ENCODE assay signal across 10 cellular contexts in genomic region chr17:77107506-77108433, GRCh38. TPM values are rescaled to one million over a fixed set of nuclear protein-coding genes. Genes with fewer than 3 reads are reported as not detected.
A peak's percentile ranks its signal among the peaks of the same experiment; 100 is the strongest.
DNase-seq lines count a peak whose midpoint lies in the region; ATAC-seq and FAIRE-seq lines count a peak whose summit lies in the region.
"Had no signal": no experiment of that assay in that cellular context is flagged by ENCODE, and none has a peak within 500 bp of the region (broad histone marks: within the 10 kb centered on the region; RNA-seq: fewer than 3 reads in every experiment).

No MANE protein-coding gene starts in this region.

- H3K27me3 ChIP-seq in small intestine (ENCODE audit: control insufficient read depth in 2 of 2, insufficient read depth in 2 of 2, low read length in 2 of 2): no peaks in the 10 kb centered on the region

- no peak overlapping the region for H3K4me3 ChIP-seq in small intestine (ENCODE audit: low read depth in 1 of 2, low read length in 2 of 2)

- ATAC-seq in HG02970 (IDR thresholded peaks at IDR 0.05; ENCODE audit: low FRiP score, unreplicated experiment) (peak; percentile 63), HG03469 (IDR thresholded peaks at IDR 0.05; ENCODE audit: unreplicated experiment) (no peak)

- H3K27ac ChIP-seq in small intestine (ENCODE audit: low read depth in 1 of 2, low read length in 1 of 2): peak overlapping the region in 1 of 2 donors; percentile 40
- H3K27ac ChIP-seq: KMS-11 had no signal

- no peaks in the 10 kb centered on the region for H3K36me3 ChIP-seq in small intestine (ENCODE audit: control insufficient read depth in 2 of 2, insufficient read depth in 2 of 2, low read length in 2 of 2)

- no peaks in the 10 kb centered on the region for H3K9me3 ChIP-seq in small intestine (ENCODE audit: control insufficient read depth, low read depth)

- peaks cover 0 to 3% of the 10 kb centered on the region in 2 donors for H3K4me1 ChIP-seq in small intestine (ENCODE audit: control insufficient read depth in 2 of 2, insufficient read depth in 1 of 2, low read depth in 1 of 2, low read length in 1 of 2)

- 74 to 80% (median 76%) methylated on average over 23 of the region's 23 CpGs for WGBS in small intestine, 3 donors

- DNase-seq in GM18507 (ENCODE audit: extremely low spot score, insufficient read length, low read depth) (no peak), small intestine (peak; percentile 35), NCI-H1930 (lab: John Stamatoyannopoulos, UW) (no peak), NCI-H1105 treated with DMSO at 0.1 percent for 48 hours (lab: John Stamatoyannopoulos, UW) (no peak)
- DNase-seq in activated T-cell treated with anti-CD3 and anti-CD28 coated beads, Interleukin-2, amount 50 U/mL, for 1 hour: peak; percentile 62
- no peak for DNase-seq in NK-92 treated with Interleukin-12 subunit alpha and Interleukin-12 subunit beta, amount 100 ng/mL, for 24 hours (lab: John Stamatoyannopoulos, UW)

- FAIRE-seq in GM18507 (lab: Jason Lieb, UNC) (peak; percentile 92), small intestine (lab: Jason Lieb, UNC) (no peak)
- FAIRE-seq: keratinocyte had no signal

RNA-seq across cellular contexts. Expression of gene SEC14L1, which starts 33.0 kb away (rescaled TPM):
- 10 to 100 TPM; 14.5 to 27.4 (median 17.8) TPM for polyA plus RNA-seq in small intestine

Comparison
In these comparisons a context has a peak if more than half of its experiments do, and no peak if none do; other contexts are left out.
1. DNase-seq: peak in activated T-cell treated with anti-CD3 and anti-CD28 coated beads, Interleukin-2, amount 50 U/mL, for 1 hour (single experiment) and small intestine (single experiment); none in GM18507 (single experiment), NCI-H1930 (0 of 2), NK-92 treated with Interleukin-12 subunit alpha and Interleukin-12 subunit beta, amount 100 ng/mL, for 24 hours (single experiment) and NCI-H1105 treated with DMSO at 0.1 percent for 48 hours (single experiment).